In genomic region chr10:123991622-123992570, GRCh38 we compare ENCODE assay signal across 14 cellular contexts.
DNase-seq lines count a peak whose midpoint lies in the region; ATAC-seq and TF ChIP-seq lines count a peak whose summit lies in the region.
"Had no signal": no experiment of that assay in that cellular context is flagged by ENCODE, and none has a peak within 500 bp of the region (broad histone marks: within the 10 kb centered on the region; RNA-seq: fewer than 3 reads in every experiment).

No MANE protein-coding gene starts in this region.

- no peak for TF ChIP-seq EP300 in gastroesophageal sphincter (IDR thresholded peaks at IDR 0.05)

- peak in 1 of 4 experiments; percentile 18 for TF ChIP-seq CTCF in gastroesophageal sphincter (IDR thresholded peaks at IDR 0.05)

- H3K27me3 ChIP-seq in MG63 (peaks cover 7% of the 10 kb centered on the region; the same call in 1 of the 2 replicates), gastroesophageal sphincter (peaks cover 31% of the 10 kb centered on the region)

- H3K9me3 ChIP-seq in MG63 (no peaks in the 10 kb centered on the region), gastroesophageal sphincter (no peaks in the 10 kb centered on the region)

- TF ChIP-seq POLR2A in gastroesophageal sphincter (IDR thresholded peaks at IDR 0.05), result no peak

- 65% methylated on average over 9 of the region's 90 CpGs; no CpG with 5 or more reads in 1 of the 2 donors for WGBS in gastroesophageal sphincter (ENCODE audit: low coverage in 1 of 2), 2 donors

- intact Hi-C loops in posterior vena cava (cut with DNase I), result no loop called here

- H3K36me3 ChIP-seq in MG63 (no peaks in the 10 kb centered on the region), gastroesophageal sphincter (no peaks in the 10 kb centered on the region)

- H3K4me3 ChIP-seq in MG63 (no peak overlapping the region), gastroesophageal sphincter (peak overlapping the region; percentile 17 to 54)

- no peak for ATAC-seq in gastroesophageal sphincter
- no peak for ATAC-seq in GM18498 (IDR thresholded peaks at IDR 0.05; ENCODE audit: unreplicated experiment)
- ATAC-seq: activated CD8-positive, alpha-beta T cell treated with anti-CD3 and anti-CD28 coated beads, Interleukin-2, amount 10 ng/mL, durations not matched to agents 7 days and 5 days had no signal

- DNase-seq in COLO668 (lab: John Stamatoyannopoulos, UW; ENCODE audit: unreplicated experiment), result peak; percentile 3
- peak; percentile 30 for DNase-seq in MG63
- DNase-seq in posterior vena cava (ENCODE audit: low spot score), result peak; percentile 79
- no peak for DNase-seq in stimulated activated CD4-positive, alpha-beta T cell treated with anti-CD3 and anti-CD28 coated beads, Interleukin-4, amount 100 ng/mL, for 1 hour
- DNase-seq in activated CD4-positive, alpha-beta T cell treated with anti-CD3 and anti-CD28 coated beads for 1 hour, result no peak
- DNase-seq in NCI-H526 treated with DMSO at 0.1 percent for 48 hours (lab: John Stamatoyannopoulos, UW), result no peak
- DNase-seq: activated CD8-positive, alpha-beta T cell treated with anti-CD3 and anti-CD28 coated beads, Interleukin-2, amount 10 ng/mL, durations not matched to agents 7 days and 5 days; activated naive CD4-positive, alpha-beta T cell treated with anti-CD3 and anti-CD28 coated beads, Interleukin-2, amount 50 U/mL, for 16 hours; C1 segment of cervical spinal cord; NCI-H1436 treated with DMSO at 0.1 percent for 48 hours; NCI-H82; SHP77 treated with DMSO at 0.1 percent for 48 hours had no signal

- H3K27ac ChIP-seq in gastroesophageal sphincter, result peak overlapping the region in 1 of 4 donors; percentile 59

- H3K4me1 ChIP-seq in gastroesophageal sphincter, result peaks cover 0 to 48% (median 16%) of the 10 kb centered on the region in 3 donors

Comparison
In these comparisons a context has a peak if more than half of its experiments do, and no peak if none do; other contexts are left out.
1. DNase-seq: peak in COLO668 (single experiment), MG63 (single experiment) and posterior vena cava (single experiment); none in stimulated activated CD4-positive, alpha-beta T cell treated with anti-CD3 and anti-CD28 coated beads, Interleukin-4, amount 100 ng/mL, for 1 hour (single experiment), activated CD4-positive, alpha-beta T cell treated with anti-CD3 and anti-CD28 coated beads for 1 hour (single experiment) and NCI-H526 treated with DMSO at 0.1 percent for 48 hours (single experiment).